19 cellular contexts compared by ENCODE assay signal in the genomic region with DNA sequence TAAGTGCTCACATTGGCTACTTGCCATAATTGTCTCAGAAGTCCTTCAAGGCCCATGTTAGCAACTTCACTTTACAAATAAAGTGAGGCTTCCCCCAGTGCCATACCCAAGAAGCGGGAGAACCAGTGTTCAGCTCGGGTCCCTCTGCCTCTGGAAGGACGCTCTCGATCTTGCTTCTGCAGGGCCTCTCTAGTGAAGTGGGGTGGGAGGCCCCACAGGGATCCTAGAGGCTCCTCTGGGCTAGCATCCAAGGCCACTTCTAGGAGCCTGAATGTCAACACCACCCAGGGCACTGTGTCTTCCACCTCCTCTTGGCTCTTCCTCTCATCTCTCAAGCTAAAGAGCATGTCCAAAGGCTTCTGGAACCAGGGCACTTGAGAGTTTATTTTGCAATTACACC.
DNase-seq lines count a peak whose midpoint lies in the region; ATAC-seq and TF ChIP-seq lines count a peak whose summit lies in the region.
"Had no signal": no experiment of that assay in that cellular context is flagged by ENCODE, and none has a peak within 500 bp of the region (broad histone marks: within the 10 kb centered on the region; RNA-seq: fewer than 3 reads in every experiment).

No MANE protein-coding gene starts in this region.

- no peak overlapping the region for H3K23ac ChIP-seq in mesenchymal stem cell (ENCODE audit: low read length in 2 of 2)

- H3K18ac ChIP-seq in mesenchymal stem cell (ENCODE audit: low read depth in 1 of 2, low read length in 2 of 2) = no peak overlapping the region

- no peak overlapping the region for H3K4ac ChIP-seq in mesenchymal stem cell (ENCODE audit: low read depth in 1 of 2, low read length in 2 of 2)

- no peak overlapping the region for H2BK15ac ChIP-seq in mesenchymal stem cell (ENCODE audit: low read depth, poor library complexity, severe bottlenecking)

- no peak for TF ChIP-seq CTCF in left ventricle myocardium inferior (IDR thresholded peaks at IDR 0.05; ENCODE audit: borderline replicate concordance)

- H3K27ac ChIP-seq in left ventricle myocardium inferior (replicated peaks) = peak overlapping the region; percentile 85
- no peak overlapping the region for H3K27ac ChIP-seq in mesenchymal stem cell (ENCODE audit: low read length, poor library complexity, severe bottlenecking)
- H3K27ac ChIP-seq: testis had no signal

- H3K4me2 ChIP-seq in mesenchymal stem cell (ENCODE audit: low read length, poor library complexity, severe bottlenecking) = no peak overlapping the region

- no peaks in the 10 kb centered on the region for H3K27me3 ChIP-seq in left ventricle myocardium inferior (ENCODE audit: low read depth)
- peaks cover 0 to 4% of the 10 kb centered on the region in 2 experiments for H3K27me3 ChIP-seq in mesenchymal stem cell (ENCODE audit: control insufficient read depth in 1 of 2, insufficient read depth in 1 of 2, low read length in 2 of 2)
- H3K27me3 ChIP-seq: testis had no signal

- peak overlapping the region; percentile 19 for H2BK120ac ChIP-seq in mesenchymal stem cell (ENCODE audit: low read depth, low read length)

- H4K8ac ChIP-seq in mesenchymal stem cell (ENCODE audit: low read length) = no peak overlapping the region

- intact Hi-C loops in left ventricle myocardium inferior (cut with micrococcal nuclease) (no loop called here), Right ventricle myocardium superior (cut with DNase I) (no loop called here)

- H3K4me3 ChIP-seq in left ventricle myocardium inferior = no peak overlapping the region
- H3K4me3 ChIP-seq in mesenchymal stem cell (ENCODE audit: insufficient read depth in 1 of 2, low read depth in 1 of 2, low read length in 2 of 2) = no peak overlapping the region
- H3K4me3 ChIP-seq: testis had no signal

- no peak overlapping the region for H3K9ac ChIP-seq in mesenchymal stem cell (ENCODE audit: low read length)

- H3K4me1 ChIP-seq in left ventricle myocardium inferior = peaks cover 61% of the 10 kb centered on the region
- H3K4me1 ChIP-seq in mesenchymal stem cell (ENCODE audit: control insufficient read depth, insufficient read depth, low read depth, low read length) = peaks cover 31% of the 10 kb centered on the region

- no peak overlapping the region for H4K91ac ChIP-seq in mesenchymal stem cell (ENCODE audit: low read length)

- peak overlapping the region; percentile 25 for H2AK5ac ChIP-seq in mesenchymal stem cell (ENCODE audit: low read length, severe bottlenecking)

- no peak overlapping the region for H3K14ac ChIP-seq in mesenchymal stem cell (ENCODE audit: low read length in 2 of 2)

- H3K79me1 ChIP-seq in mesenchymal stem cell (replicated peaks; ENCODE audit: low read length, poor library complexity, severe bottlenecking) = no peaks in the 10 kb centered on the region

- WGBS in mesenchymal stem cell = 97% methylated on average over 4 of the region's 4 CpGs

- H2AFZ ChIP-seq in mesenchymal stem cell (ENCODE audit: low read depth, low read length) = no peak overlapping the region

- H2BK5ac ChIP-seq in mesenchymal stem cell (ENCODE audit: low read depth, low read length, poor library complexity, severe bottlenecking) = peak overlapping the region; percentile 39

- H3K36me3 ChIP-seq in left ventricle myocardium inferior (no peaks in the 10 kb centered on the region), mesenchymal stem cell (ENCODE audit: control insufficient read depth in 1 of 2, insufficient read depth in 2 of 2, low read depth in 1 of 2, low read length in 2 of 2) (no peaks in the 10 kb centered on the region)

- H2BK12ac ChIP-seq in mesenchymal stem cell (ENCODE audit: low read length in 2 of 2) = no peak overlapping the region

- ATAC-seq in Right ventricle myocardium superior (ENCODE audit: poor library complexity) (no peak), GM19324 (IDR thresholded peaks at IDR 0.05; ENCODE audit: low FRiP score, unreplicated experiment) (no peak)
- ATAC-seq: left colon; natural killer cell; PC-3; stimulated activated memory B cell treated with anti-CD40 and anti-IgM and Interleukin-4, amounts not matched to agents 10 μg/mL and 1 μg/mL and 100 μg/mL, for 72 hours had no signal

- H3K9me3 ChIP-seq in left ventricle myocardium inferior (replicated peaks) (no peaks in the 10 kb centered on the region), mesenchymal stem cell (ENCODE audit: control insufficient read depth, low read length) (no peaks in the 10 kb centered on the region)
- H3K9me3 ChIP-seq: testis had no signal

- DNase-seq in left ventricle myocardium inferior = no peak
- DNase-seq in Right ventricle myocardium superior = no peak
- DNase-seq in NCI-H510A treated with DMSO at 0.1 percent for 48 hours (lab: John Stamatoyannopoulos, UW) = peak; percentile 62
- DNase-seq in mesenchymal stem cell = no peak
- DNase-seq in NCI-H446 treated with DMSO at 0.1 percent for 48 hours (lab: John Stamatoyannopoulos, UW) = no peak
- DNase-seq in RPMI8226 = no peak
- DNase-seq: activated B cell treated with CpG ODN at 0.5 μM for 24 hours; activated CD4-positive, alpha-beta T cell treated with anti-CD3 and anti-CD28 coated beads, Interleukin-2, amount 50 U/mL, for 4 hours; activated gamma-delta T cell; left colon; natural killer cell; NCI-H1105 treated with DMSO at 0.1 percent for 48 hours; PC-3; SIG-M5; stimulated activated CD4-positive, alpha-beta T cell treated with anti-CD3 and anti-CD28 coated beads, Interleukin-4, amount 100 ng/mL, for 1 hour; SW 1271; testis had no signal
